In the genomic region with DNA sequence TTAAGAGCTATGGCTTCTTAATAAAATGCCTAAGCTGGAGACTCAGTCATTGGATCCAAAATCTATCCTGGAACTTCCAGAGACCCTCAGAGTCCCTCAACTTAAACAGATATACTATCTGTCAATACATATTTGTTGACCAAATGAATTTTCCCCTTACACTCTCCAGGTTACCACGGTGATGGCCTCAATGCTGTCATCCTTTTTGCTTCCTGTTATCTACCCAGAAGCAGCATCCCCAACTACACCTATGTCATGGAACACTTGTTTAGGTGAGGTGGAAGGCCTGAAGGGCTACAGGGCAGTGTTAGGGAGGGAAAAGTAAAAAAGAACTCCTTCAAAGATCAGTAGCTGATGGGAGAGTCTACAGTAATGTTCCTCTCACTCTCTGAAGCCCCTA, we compare ENCODE assay signal across 24 cellular contexts.
"Had no signal": no experiment of that assay in that cellular context is flagged by ENCODE, and none has a peak within 500 bp of the region (broad histone marks: within the 10 kb centered on the region; RNA-seq: fewer than 3 reads in every experiment).

No MANE protein-coding gene starts in this region.

- H3K4me3 ChIP-seq: gastroesophageal sphincter, heart left ventricle, upper lobe of left lung had no signal

- H3K36me3 ChIP-seq: gastroesophageal sphincter had no signal

- ATAC-seq: activated CD4-positive, CD25-positive, alpha-beta regulatory T cell treated with anti-CD3 and anti-CD28 coated beads, Interleukin-2, amount 50 U/mL, for 24 hours; gastroesophageal sphincter; heart left ventricle; left ventricle myocardium superior; natural killer cell treated with Interleukin-12 subunit alpha and Interleukin-12 subunit beta and Interleukin-15 and Interleukin-18, amount 100 ng/mL, for 72 hours had no signal

- DNase-seq: activated CD4-positive, alpha-beta T cell treated with anti-CD3 and anti-CD28 coated beads, Interleukin-2, amount 50 U/mL, for 4 hours; activated effector memory CD4-positive, alpha-beta T cell treated with Interleukin-2 at 50 U/mL for 16 hours; activated naive CD8-positive, alpha-beta T cell treated with anti-CD3 and anti-CD28 coated beads, Interleukin-2, amount 10 ng/mL, durations not matched to agents 7 days and 5 days; activated T-cell treated with anti-CD3 and anti-CD28 coated beads, Interleukin-2, amount 50 U/mL, for 24 hours; amygdala; cortex of kidney; heart left ventricle; left ventricle myocardium superior; mammary epithelial cell; retina; SK-N-SH; stimulated activated CD4-positive, alpha-beta T cell treated with anti-CD3 and anti-CD28 coated beads, Interleukin-2, amount 100 ng/mL, for 48 hours; stimulated activated CD8-positive, alpha-beta memory T cell treated with anti-CD3 and anti-CD28 coated beads, Interleukin-4, amount 100 ng/mL, for 48 hours; stimulated activated naive CD4-positive, alpha-beta T cell; upper lobe of left lung had no signal

- H3K9me3 ChIP-seq: gastroesophageal sphincter, heart left ventricle, SK-N-SH, upper lobe of left lung had no signal

- H3K27me3 Mint-ChIP-seq: activated naive CD8-positive, alpha-beta T cell treated with anti-CD3 and anti-CD28 coated beads, Interleukin-2, amount 10 ng/mL, durations not matched to agents 7 days and 5 days; activated T-cell treated with anti-CD3 and anti-CD28 coated beads, Interleukin-2, amount 50 U/mL, for 24 hours; natural killer cell treated with Interleukin-12 subunit alpha and Interleukin-12 subunit beta and Interleukin-15 and Interleukin-18, amount 100 ng/mL, for 72 hours; progenitor cell of endocrine pancreas had no signal

- H3K27ac ChIP-seq: epithelial cell of prostate, gastroesophageal sphincter, heart left ventricle, upper lobe of left lung, VCaP had no signal

- H3K4me3 Mint-ChIP-seq: activated naive CD8-positive, alpha-beta T cell treated with anti-CD3 and anti-CD28 coated beads, Interleukin-2, amount 10 ng/mL, durations not matched to agents 7 days and 5 days; activated T-cell treated with anti-CD3 and anti-CD28 coated beads, Interleukin-2, amount 50 U/mL, for 24 hours; mesothelial cell of epicardium; natural killer cell treated with Interleukin-12 subunit alpha and Interleukin-12 subunit beta and Interleukin-15 and Interleukin-18, amount 100 ng/mL, for 72 hours; T-helper 2 cell treated with Interferon-gamma antibody and Interleukin-4, amounts not matched to agents 5 μg/mL and 100 μg/mL, for 36 hours had no signal

- H3K27ac Mint-ChIP-seq: activated naive CD8-positive, alpha-beta T cell treated with anti-CD3 and anti-CD28 coated beads, Interleukin-2, amount 10 ng/mL, durations not matched to agents 7 days and 5 days; activated T-cell treated with anti-CD3 and anti-CD28 coated beads, Interleukin-2, amount 50 U/mL, for 24 hours; mesothelial cell of epicardium; progenitor cell of endocrine pancreas; T-helper 2 cell treated with Interferon-gamma antibody and Interleukin-4, amounts not matched to agents 5 μg/mL and 100 μg/mL, for 36 hours had no signal

- FAIRE-seq: islet of Langerhans had no signal

- H3K4me2 ChIP-seq: SK-N-SH had no signal

- H3K27me3 ChIP-seq: gastroesophageal sphincter, heart left ventricle, upper lobe of left lung had no signal

- H3K9ac ChIP-seq: SK-N-SH had no signal

- H3K9me3 Mint-ChIP-seq: activated naive CD8-positive, alpha-beta T cell treated with anti-CD3 and anti-CD28 coated beads, Interleukin-2, amount 10 ng/mL, durations not matched to agents 7 days and 5 days; activated T-cell treated with anti-CD3 and anti-CD28 coated beads, Interleukin-2, amount 50 U/mL, for 24 hours; mesothelial cell of epicardium; natural killer cell treated with Interleukin-12 subunit alpha and Interleukin-12 subunit beta and Interleukin-15 and Interleukin-18, amount 100 ng/mL, for 72 hours; T-helper 2 cell treated with Interferon-gamma antibody and Interleukin-4, amounts not matched to agents 5 μg/mL and 100 μg/mL, for 36 hours had no signal
